1 cellular context compared by ENCODE assay signal in genomic region chr17:17236295-17237025, GRCh38.
TF ChIP-seq lines count a peak whose summit lies in the region.

No MANE protein-coding gene starts in this region.

TF ChIP-seq in HepG2, 621 proteins besides CTCF, POLR2A, EP300 and RAD21 (continued from another document):
- TF ChIP-seq ZNF329 (CRISPR knock-in tag; IDR thresholded peaks at IDR 0.05; ENCODE audit: low read depth) (no peak), JUND (CRISPR knock-in tag; IDR thresholded peaks at IDR 0.05) (0 out of 2 replicates have a peak, but pooled peaks have one; percentile 38), TOPORS (CRISPR knock-in tag; IDR thresholded peaks at IDR 0.05) (no peak), SP4 (CRISPR knock-in tag; IDR thresholded peaks at IDR 0.05) (peak; percentile 54), BCL3 (CRISPR knock-in tag; IDR thresholded peaks at IDR 0.05) (peak; percentile 27; the same call in 1 of the 2 replicates), CREM (IDR thresholded peaks at IDR 0.05) (no peak), CREM (CRISPR knock-in tag; IDR thresholded peaks at IDR 0.05) (no peak), CBFB (CRISPR knock-in tag; IDR thresholded peaks at IDR 0.05) (no peak), TRIM24 (CRISPR knock-in tag; IDR thresholded peaks at IDR 0.05) (0 out of 2 replicates have a peak, but pooled peaks have one; percentile 27), ZNF550 (CRISPR knock-in tag; IDR thresholded peaks at IDR 0.05; ENCODE audit: borderline replicate concordance) (no peak)
